ENCODE assay signal across 27 cellular contexts in the genomic region with DNA sequence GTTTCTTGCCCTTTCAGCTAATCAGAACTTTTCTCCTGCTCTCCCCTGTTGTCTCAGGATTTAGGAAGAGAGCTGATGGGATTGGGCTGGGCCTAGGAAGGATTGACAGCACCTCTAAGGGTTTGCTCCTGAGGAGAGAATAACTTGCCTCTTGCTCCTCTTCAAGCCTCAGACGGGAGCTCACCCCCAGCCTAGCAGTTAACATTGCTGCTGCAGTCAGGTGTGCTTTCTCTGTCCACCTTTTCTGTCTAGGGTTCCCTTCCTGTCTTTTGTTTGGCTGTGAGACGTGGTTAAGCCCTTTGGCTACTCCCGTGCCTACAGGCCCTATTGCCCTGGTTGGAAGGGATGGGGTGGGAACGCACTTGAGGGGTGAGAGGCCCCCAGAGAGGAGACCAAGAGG. TPM values are rescaled to one million over a fixed set of nuclear protein-coding genes. Genes with fewer than 3 reads are reported as not detected.
"Had no signal": no experiment of that assay in that cellular context is flagged by ENCODE, and none has a peak within 500 bp of the region (broad histone marks: within the 10 kb centered on the region; RNA-seq: fewer than 3 reads in every experiment).

No MANE protein-coding gene starts in this region.

- H3K4me3 ChIP-seq: breast epithelium, esophagus squamous epithelium, gastroesophageal sphincter, right lobe of liver, skin epidermis, tibial artery had no signal

- H3K4me1 ChIP-seq: breast epithelium, esophagus squamous epithelium, right lobe of liver, tibial artery had no signal

- H3K36me3 Mint-ChIP-seq: activated naive CD8-positive, alpha-beta T cell treated with anti-CD3 and anti-CD28 coated beads for 36 hours; memory B cell had no signal

- ATAC-seq: gastroesophageal sphincter; left colon; right lobe of liver; stimulated activated naive CD8-positive, alpha-beta T cell treated with anti-CD3 and anti-CD28 coated beads, Interleukin-15, amount 100 ng/mL, for 72 hours had no signal

- H3K4me1 Mint-ChIP-seq: activated naive CD8-positive, alpha-beta T cell treated with anti-CD3 and anti-CD28 coated beads for 36 hours; central memory CD8-positive, alpha-beta T cell; memory B cell; stimulated activated naive CD8-positive, alpha-beta T cell treated with anti-CD3 and anti-CD28 coated beads, Interleukin-15, amount 100 ng/mL, for 72 hours had no signal

- FAIRE-seq: colon, endothelial cell of umbilical vein, keratinocyte, urothelium cell line had no signal

- H3K9me3 Mint-ChIP-seq: activated naive CD8-positive, alpha-beta T cell treated with anti-CD3 and anti-CD28 coated beads for 36 hours; central memory CD8-positive, alpha-beta T cell; memory B cell; nephron progenitor cell; stimulated activated naive CD8-positive, alpha-beta T cell treated with anti-CD3 and anti-CD28 coated beads, Interleukin-15, amount 100 ng/mL, for 72 hours had no signal

- DNase-seq: activated CD4-positive, alpha-beta T cell treated with anti-CD3 and anti-CD28 coated beads for 4 hours; activated CD4-positive, alpha-beta T cell treated with anti-CD3 and anti-CD28 coated beads, Interleukin-2, amount 50 U/mL, for 48 hours; activated CD4-positive, CD25-positive, alpha-beta regulatory T cell; activated naive CD4-positive, alpha-beta T cell treated with Interleukin-2 at 50 U/mL for 16 hours; activated naive CD8-positive, alpha-beta T cell treated with anti-CD3 and anti-CD28 coated beads for 36 hours; activated T-cell treated with anti-CD3 and anti-CD28 coated beads, Interleukin-2, amount 50 U/mL, for 48 hours; effector memory CD4-positive, alpha-beta T cell; esophagus squamous epithelium; head of caudate nucleus; hypothalamus; left colon; nephron progenitor cell; occipital lobe; right lobe of liver; stimulated activated CD4-positive, alpha-beta T cell treated with anti-CD3 and anti-CD28 coated beads, Interleukin-1b, Interleukin-23, amount 100 ng/mL, for 48 hours; stimulated activated naive CD8-positive, alpha-beta T cell treated with anti-CD3 and anti-CD28 coated beads, Interleukin-15, amount 100 ng/mL, for 72 hours; tibial artery had no signal

- H3K27ac ChIP-seq: breast epithelium, right lobe of liver, skin epidermis, tibial artery had no signal

- H3K9me3 ChIP-seq: breast epithelium, esophagus squamous epithelium, gastroesophageal sphincter, right lobe of liver, tibial artery had no signal

- H3K36me3 ChIP-seq: breast epithelium, esophagus squamous epithelium, gastroesophageal sphincter, right lobe of liver, tibial artery had no signal

- H3K27ac Mint-ChIP-seq: activated naive CD8-positive, alpha-beta T cell treated with anti-CD3 and anti-CD28 coated beads for 36 hours; memory B cell; nephron progenitor cell; stimulated activated naive CD8-positive, alpha-beta T cell treated with anti-CD3 and anti-CD28 coated beads, Interleukin-15, amount 100 ng/mL, for 72 hours had no signal

- H3K27me3 ChIP-seq: breast epithelium, esophagus squamous epithelium, gastroesophageal sphincter, right lobe of liver, tibial artery had no signal

- H3K4me3 Mint-ChIP-seq: activated naive CD8-positive, alpha-beta T cell treated with anti-CD3 and anti-CD28 coated beads for 36 hours; central memory CD8-positive, alpha-beta T cell; memory B cell; nephron progenitor cell; stimulated activated naive CD8-positive, alpha-beta T cell treated with anti-CD3 and anti-CD28 coated beads, Interleukin-15, amount 100 ng/mL, for 72 hours had no signal

RNA-seq across cellular contexts. Expression of a gene that starts 20.1 kb away (rescaled TPM):
- total RNA-seq: activated naive CD8-positive, alpha-beta T cell treated with anti-CD3 and anti-CD28 coated beads for 36 hours; dermis microvascular lymphatic vessel endothelial cell had no signal
- polyA plus RNA-seq: keratinocyte had no signal
